13 cellular contexts compared by ENCODE assay signal in genomic region chr15:63778800-63779199, GRCh38. TPM values are rescaled to one million over a fixed set of nuclear protein-coding genes. Genes with fewer than 3 reads are reported as not detected.
A peak's percentile ranks its signal among the peaks of the same experiment; 100 is the strongest.
DNase-seq lines count a peak whose midpoint lies in the region; ATAC-seq lines count a peak whose summit lies in the region.
"Had no signal": no experiment of that assay in that cellular context is flagged by ENCODE, and none has a peak within 500 bp of the region (broad histone marks: within the 10 kb centered on the region; RNA-seq: fewer than 3 reads in every experiment).

No MANE protein-coding gene starts in this region.

- ATAC-seq in activated CD4-positive, alpha-beta T cell treated with anti-CD3 and anti-CD28 coated beads for 36 hours, result no peak
- ATAC-seq in activated naive CD8-positive, alpha-beta T cell treated with anti-CD3 and anti-CD28 coated beads, Interleukin-2, amount 50 U/mL, for 24 hours, result no peak
- no peak for ATAC-seq in central memory CD8-positive, alpha-beta T cell (replicated peaks; ENCODE audit: extremely low read depth, poor library complexity, severe bottlenecking)

- intact Hi-C loops in activated CD4-positive, alpha-beta T cell treated with anti-CD3 and anti-CD28 coated beads for 36 hours (cut with DNase I, micrococcal nuclease), result no loop called here
- intact Hi-C loops in activated CD4-positive, alpha-beta T cell treated with anti-CD3 and anti-CD28 coated beads, Interleukin-2, amount 10 ng/mL, durations not matched to agents 24 days and 14 days (cut with micrococcal nuclease), result no loop called here

- H3K4me1 Mint-ChIP-seq in activated CD4-positive, alpha-beta T cell treated with anti-CD3 and anti-CD28 coated beads for 36 hours, result peaks cover 40% of the 10 kb centered on the region
- peaks cover 5% of the 10 kb centered on the region for H3K4me1 Mint-ChIP-seq in activated CD4-positive, alpha-beta T cell treated with anti-CD3 and anti-CD28 coated beads, Interleukin-2, amount 10 ng/mL, durations not matched to agents 24 days and 14 days
- peaks cover 55% of the 10 kb centered on the region for H3K4me1 Mint-ChIP-seq in activated naive CD8-positive, alpha-beta T cell (ENCODE audit: low read depth)
- peaks cover 24% of the 10 kb centered on the region for H3K4me1 Mint-ChIP-seq in activated naive CD8-positive, alpha-beta T cell treated with anti-CD3 and anti-CD28 coated beads, Interleukin-2, amount 50 U/mL, for 24 hours
- peaks cover 65% of the 10 kb centered on the region for H3K4me1 Mint-ChIP-seq in central memory CD8-positive, alpha-beta T cell
- H3K4me1 Mint-ChIP-seq: CD14-positive monocyte had no signal

- H3K27ac Mint-ChIP-seq in activated CD4-positive, alpha-beta T cell treated with anti-CD3 and anti-CD28 coated beads for 36 hours, result peak overlapping the region; percentile 26
- no peak overlapping the region for H3K27ac Mint-ChIP-seq in activated CD4-positive, alpha-beta T cell treated with anti-CD3 and anti-CD28 coated beads, Interleukin-2, amount 10 ng/mL, durations not matched to agents 24 days and 14 days
- peak overlapping the region; percentile 56 for H3K27ac Mint-ChIP-seq in activated naive CD8-positive, alpha-beta T cell
- H3K27ac Mint-ChIP-seq in activated naive CD8-positive, alpha-beta T cell treated with anti-CD3 and anti-CD28 coated beads, Interleukin-2, amount 50 U/mL, for 24 hours, result no peak overlapping the region
- peak overlapping the region; percentile 66 for H3K27ac Mint-ChIP-seq in central memory CD8-positive, alpha-beta T cell (ENCODE audit: low read depth)
- H3K27ac Mint-ChIP-seq: CD14-positive monocyte had no signal

- H3K9me3 Mint-ChIP-seq in activated CD4-positive, alpha-beta T cell treated with anti-CD3 and anti-CD28 coated beads for 36 hours (ENCODE audit: low read depth), result peaks cover 2% of the 10 kb centered on the region
- no peaks in the 10 kb centered on the region for H3K9me3 Mint-ChIP-seq in activated CD4-positive, alpha-beta T cell treated with anti-CD3 and anti-CD28 coated beads, Interleukin-2, amount 10 ng/mL, durations not matched to agents 24 days and 14 days
- no peaks in the 10 kb centered on the region for H3K9me3 Mint-ChIP-seq in activated naive CD8-positive, alpha-beta T cell (ENCODE audit: low read depth)
- peaks cover 2% of the 10 kb centered on the region for H3K9me3 Mint-ChIP-seq in activated naive CD8-positive, alpha-beta T cell treated with anti-CD3 and anti-CD28 coated beads, Interleukin-2, amount 50 U/mL, for 24 hours
- no peaks in the 10 kb centered on the region for H3K9me3 Mint-ChIP-seq in central memory CD8-positive, alpha-beta T cell
- H3K9me3 Mint-ChIP-seq: CD14-positive monocyte had no signal

- POLR2A ChIA-PET in activated CD4-positive, alpha-beta T cell treated with anti-CD3 and anti-CD28 coated beads for 36 hours (lab: Charles Lee), result no interaction called here

- no peak overlapping the region for H3K4me3 Mint-ChIP-seq in activated CD4-positive, alpha-beta T cell treated with anti-CD3 and anti-CD28 coated beads for 36 hours
- H3K4me3 Mint-ChIP-seq in activated CD4-positive, alpha-beta T cell treated with anti-CD3 and anti-CD28 coated beads, Interleukin-2, amount 10 ng/mL, durations not matched to agents 24 days and 14 days, result no peak overlapping the region
- no peak overlapping the region for H3K4me3 Mint-ChIP-seq in activated naive CD8-positive, alpha-beta T cell
- no peak overlapping the region for H3K4me3 Mint-ChIP-seq in activated naive CD8-positive, alpha-beta T cell treated with anti-CD3 and anti-CD28 coated beads, Interleukin-2, amount 50 U/mL, for 24 hours
- no peak overlapping the region for H3K4me3 Mint-ChIP-seq in central memory CD8-positive, alpha-beta T cell
- H3K4me3 Mint-ChIP-seq: CD14-positive monocyte; CD4-positive, alpha-beta memory T cell had no signal

- H3K27me3 Mint-ChIP-seq in activated CD4-positive, alpha-beta T cell treated with anti-CD3 and anti-CD28 coated beads for 36 hours, result no peaks in the 10 kb centered on the region
- H3K27me3 Mint-ChIP-seq in activated CD4-positive, alpha-beta T cell treated with anti-CD3 and anti-CD28 coated beads, Interleukin-2, amount 10 ng/mL, durations not matched to agents 24 days and 14 days, result no peaks in the 10 kb centered on the region
- H3K27me3 Mint-ChIP-seq in activated naive CD8-positive, alpha-beta T cell, result no peaks in the 10 kb centered on the region
- no peaks in the 10 kb centered on the region for H3K27me3 Mint-ChIP-seq in activated naive CD8-positive, alpha-beta T cell treated with anti-CD3 and anti-CD28 coated beads, Interleukin-2, amount 50 U/mL, for 24 hours
- no peaks in the 10 kb centered on the region for H3K27me3 Mint-ChIP-seq in central memory CD8-positive, alpha-beta T cell
- H3K27me3 Mint-ChIP-seq: CD4-positive, alpha-beta memory T cell had no signal

- DNase-seq in activated CD4-positive, alpha-beta T cell treated with anti-CD3 and anti-CD28 coated beads for 36 hours, result no peak
- no peak for DNase-seq in activated CD4-positive, alpha-beta T cell treated with anti-CD3 and anti-CD28 coated beads, Interleukin-2, amount 10 ng/mL, durations not matched to agents 24 days and 14 days
- DNase-seq in activated naive CD8-positive, alpha-beta T cell treated with anti-CD3 and anti-CD28 coated beads, Interleukin-2, amount 50 U/mL, for 24 hours, result no peak
- no peak for DNase-seq in central memory CD8-positive, alpha-beta T cell (ENCODE audit: low spot score in 2 of 2)
- DNase-seq in effector CD4-positive, alpha-beta T cell, result no peak
- DNase-seq in stimulated activated CD4-positive, alpha-beta T cell treated with anti-CD3 and anti-CD28 coated beads, Interleukin-4, amount 100 ng/mL, for 24 hours, result no peak
- DNase-seq: CD4-positive, alpha-beta memory T cell; DMS153; DMS79; GDM1; GM23248 had no signal

- peaks cover 39% of the 10 kb centered on the region for H3K36me3 Mint-ChIP-seq in activated CD4-positive, alpha-beta T cell treated with anti-CD3 and anti-CD28 coated beads for 36 hours (ENCODE audit: low read depth)
- peaks cover 44% of the 10 kb centered on the region for H3K36me3 Mint-ChIP-seq in activated CD4-positive, alpha-beta T cell treated with anti-CD3 and anti-CD28 coated beads, Interleukin-2, amount 10 ng/mL, durations not matched to agents 24 days and 14 days (ENCODE audit: low read depth)
- H3K36me3 Mint-ChIP-seq in activated naive CD8-positive, alpha-beta T cell, result peaks cover 30% of the 10 kb centered on the region
- peaks cover 36% of the 10 kb centered on the region for H3K36me3 Mint-ChIP-seq in activated naive CD8-positive, alpha-beta T cell treated with anti-CD3 and anti-CD28 coated beads, Interleukin-2, amount 50 U/mL, for 24 hours (ENCODE audit: low read depth)
- H3K36me3 Mint-ChIP-seq in central memory CD8-positive, alpha-beta T cell (ENCODE audit: insufficient read depth), result peaks cover 43% of the 10 kb centered on the region

- CTCF ChIA-PET in activated CD4-positive, alpha-beta T cell treated with anti-CD3 and anti-CD28 coated beads for 36 hours (lab: Charles Lee), result interaction anchor here (0.7 to 1.0 kb wide), 2 partner anchors 11 to 27 kb away, joined by 3 read pairs; no protein-coding TSS in a partner anchor

RNA-seq across cellular contexts. Expression of gene HERC1, which starts 54.9 kb away (rescaled TPM):
- total RNA-seq in activated CD4-positive, alpha-beta T cell treated with anti-CD3 and anti-CD28 coated beads for 36 hours, result 10 to 100 TPM; 62.8 to 66.0 TPM
- total RNA-seq in activated CD4-positive, alpha-beta T cell treated with anti-CD3 and anti-CD28 coated beads, Interleukin-2, amount 10 ng/mL, durations not matched to agents 24 days and 14 days, result 69.8 and 78.3 TPM in 2 replicates

Comparison
In these comparisons a context has a peak if more than half of its experiments do, and no peak if none do; other contexts are left out.
1. H3K27ac Mint-ChIP-seq: peak in activated CD4-positive, alpha-beta T cell treated with anti-CD3 and anti-CD28 coated beads for 36 hours (single experiment), activated naive CD8-positive, alpha-beta T cell (single experiment) and central memory CD8-positive, alpha-beta T cell (single experiment); none in activated CD4-positive, alpha-beta T cell treated with anti-CD3 and anti-CD28 coated beads, Interleukin-2, amount 10 ng/mL, durations not matched to agents 24 days and 14 days (single experiment) and activated naive CD8-positive, alpha-beta T cell treated with anti-CD3 and anti-CD28 coated beads, Interleukin-2, amount 50 U/mL, for 24 hours (single experiment).